17 cellular contexts compared by ENCODE assay signal in the genomic region with DNA sequence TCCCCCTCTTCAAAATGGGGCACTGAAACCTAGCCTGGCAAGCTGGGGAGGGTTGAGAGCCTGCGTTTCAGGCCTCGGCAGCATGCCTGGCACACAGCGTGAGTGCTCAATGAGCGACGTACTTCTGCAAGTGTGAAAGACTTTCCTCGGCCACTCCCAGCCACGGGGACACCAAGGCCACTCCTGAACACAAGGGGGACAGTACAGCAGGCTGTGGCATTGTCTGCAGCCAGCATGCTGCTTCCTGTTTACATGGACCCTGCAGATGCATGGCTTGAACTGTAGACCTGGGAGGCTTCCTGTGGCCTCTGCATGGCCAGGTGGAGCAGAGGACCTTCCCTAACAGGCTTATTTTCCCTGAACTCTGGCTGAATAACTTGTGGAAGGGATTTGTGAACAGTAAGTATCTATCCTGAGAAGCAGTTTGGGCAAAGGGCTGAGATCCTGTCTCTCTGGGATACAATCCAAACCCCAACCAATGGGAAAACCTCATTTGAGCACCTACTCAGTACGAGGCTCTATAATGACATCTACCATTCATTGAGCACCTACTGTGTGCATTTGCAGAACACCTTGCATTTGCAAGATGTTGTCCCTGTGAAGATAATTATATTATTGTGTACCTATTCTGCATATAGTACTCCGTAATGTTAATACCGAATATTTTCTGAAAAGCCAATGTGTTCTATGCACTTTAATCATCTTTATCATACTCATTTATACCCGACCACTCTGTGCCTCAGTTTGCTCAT. TPM values are rescaled to one million over a fixed set of nuclear protein-coding genes. Genes with fewer than 3 reads are reported as not detected.
DNase-seq lines count a peak whose midpoint lies in the region; ATAC-seq and TF ChIP-seq lines count a peak whose summit lies in the region.
"Had no signal": no experiment of that assay in that cellular context is flagged by ENCODE, and none has a peak within 500 bp of the region (broad histone marks: within the 10 kb centered on the region; RNA-seq: fewer than 3 reads in every experiment).

No MANE protein-coding gene starts in this region.

- H3K27me3 Mint-ChIP-seq in stimulated activated memory B cell treated with anti-CD40 and anti-IgM and Interleukin-4, amounts not matched to agents 10 μg/mL and 1 μg/mL and 100 μg/mL, for 72 hours, result no peaks in the 10 kb centered on the region
- H3K27me3 Mint-ChIP-seq: CD8-positive, alpha-beta memory T cell had no signal

- H3K79me2 ChIP-seq in mesendoderm (ENCODE audit: control insufficient read depth, insufficient read depth, low read length), result no peaks in the 10 kb centered on the region

- H2AK5ac ChIP-seq in mesendoderm (ENCODE audit: low read length), result no peak overlapping the region

- H2BK120ac ChIP-seq in mesendoderm (ENCODE audit: low read depth, low read length), result no peak overlapping the region

- H2BK5ac ChIP-seq in mesendoderm (ENCODE audit: low read length), result no peak overlapping the region

- no peak overlapping the region for H3K4me2 ChIP-seq in mesendoderm (ENCODE audit: low read length)

- ATAC-seq in heart left ventricle (peak; percentile 21 to 43 (median 32)), HG02885 (IDR thresholded peaks at IDR 0.05; ENCODE audit: poor library complexity, unreplicated experiment) (no peak)
- ATAC-seq in stimulated activated memory B cell treated with anti-CD40 and anti-IgM and Interleukin-4, amounts not matched to agents 10 μg/mL and 1 μg/mL and 100 μg/mL, for 72 hours, result no peak

- no peak overlapping the region for H3K18ac ChIP-seq in mesendoderm (ENCODE audit: low read length)

- H3K27ac Mint-ChIP-seq in stimulated activated memory B cell treated with anti-CD40 and anti-IgM and Interleukin-4, amounts not matched to agents 10 μg/mL and 1 μg/mL and 100 μg/mL, for 72 hours, result no peak overlapping the region
- H3K27ac Mint-ChIP-seq: activated naive CD4-positive, alpha-beta T cell treated with anti-CD3 and anti-CD28 coated beads, Interleukin-2, amount 10 ng/mL, durations not matched to agents 7 days and 5 days; CD8-positive, alpha-beta memory T cell had no signal

- intact Hi-C loops in heart left ventricle (cut with DNase I), result no loop called here

- no peak overlapping the region for H3K9ac ChIP-seq in mesendoderm (ENCODE audit: low read length)

- no peaks in the 10 kb centered on the region for H3K9me3 Mint-ChIP-seq in stimulated activated memory B cell treated with anti-CD40 and anti-IgM and Interleukin-4, amounts not matched to agents 10 μg/mL and 1 μg/mL and 100 μg/mL, for 72 hours
- H3K9me3 Mint-ChIP-seq: activated naive CD4-positive, alpha-beta T cell treated with anti-CD3 and anti-CD28 coated beads, Interleukin-2, amount 10 ng/mL, durations not matched to agents 7 days and 5 days; CD8-positive, alpha-beta memory T cell had no signal

- H3K4me3 ChIP-seq in heart left ventricle (no peak overlapping the region), mesendoderm (ENCODE audit: low read length) (no peak overlapping the region)
- H3K4me3 ChIP-seq: ovary, Peyer's patch, skin epidermis, testis had no signal

- no peaks in the 10 kb centered on the region for H3K9me3 ChIP-seq in heart left ventricle
- H3K9me3 ChIP-seq: ovary, Peyer's patch, testis had no signal

- peaks cover 2 to 41% (median 27%) of the 10 kb centered on the region in 12 donors for H3K4me1 ChIP-seq in heart left ventricle
- no peaks in the 10 kb centered on the region for H3K4me1 ChIP-seq in mesendoderm (ENCODE audit: control insufficient read depth, low read depth, low read length)
- H3K4me1 ChIP-seq: Peyer's patch had no signal

- TF ChIP-seq POLR2A in heart left ventricle (IDR thresholded peaks at IDR 0.05), result peak in 1 of 2 donors; percentile 15

- H2BK15ac ChIP-seq in mesendoderm (replicated peaks; ENCODE audit: low read depth), result no peak overlapping the region

- 55 to 64% (median 56%) methylated on average over 9 to 11 of the region's 11 CpGs for WGBS in heart left ventricle, 4 donors
- WGBS in mesendoderm (ENCODE audit: extremely low coverage, insufficient coverage, low lambda C conversion rate), result no CpG with 5 or more reads among the region's 11 CpGs

- peak overlapping the region in 6 of 12 donors; percentile 14 to 50 (median 38) for H3K27ac ChIP-seq in heart left ventricle
- no peak overlapping the region for H3K27ac ChIP-seq in mesendoderm (ENCODE audit: low read depth, low read length)
- H3K27ac ChIP-seq: ovary, testis had no signal

- DNase-seq in GDM1 (lab: John Stamatoyannopoulos, UW) (peak; percentile 14), heart left ventricle (peak in 1 of 5 donors; percentile 59), mesendoderm (peak; percentile 67), islet precursor cell (no peak), SHP77 (lab: John Stamatoyannopoulos, UW) (no peak)
- DNase-seq: activated naive CD4-positive, alpha-beta T cell treated with anti-CD3 and anti-CD28 coated beads, Interleukin-2, amount 10 ng/mL, durations not matched to agents 7 days and 5 days; CD8-positive, alpha-beta memory T cell; NCI-H2081; NCI-H524; ovary; Peyer's patch; testis had no signal

- no peaks in the 10 kb centered on the region for H3K4me1 Mint-ChIP-seq in stimulated activated memory B cell treated with anti-CD40 and anti-IgM and Interleukin-4, amounts not matched to agents 10 μg/mL and 1 μg/mL and 100 μg/mL, for 72 hours
- H3K4me1 Mint-ChIP-seq: activated naive CD4-positive, alpha-beta T cell treated with anti-CD3 and anti-CD28 coated beads, Interleukin-2, amount 10 ng/mL, durations not matched to agents 7 days and 5 days; CD8-positive, alpha-beta memory T cell had no signal

- no peak overlapping the region for H3K23ac ChIP-seq in mesendoderm (ENCODE audit: low read length)

- H3K36me3 Mint-ChIP-seq in stimulated activated memory B cell treated with anti-CD40 and anti-IgM and Interleukin-4, amounts not matched to agents 10 μg/mL and 1 μg/mL and 100 μg/mL, for 72 hours, result no peaks in the 10 kb centered on the region
- H3K36me3 Mint-ChIP-seq: activated naive CD4-positive, alpha-beta T cell treated with anti-CD3 and anti-CD28 coated beads, Interleukin-2, amount 10 ng/mL, durations not matched to agents 7 days and 5 days; CD8-positive, alpha-beta memory T cell had no signal

- peak overlapping the region; percentile 35 for H3K56ac ChIP-seq in mesendoderm (ENCODE audit: low read length)

- no peaks in the 10 kb centered on the region for H3K79me1 ChIP-seq in mesendoderm (ENCODE audit: low read length)

- H3K36me3 ChIP-seq in heart left ventricle, result no peaks in the 10 kb centered on the region
- H3K36me3 ChIP-seq in mesendoderm (ENCODE audit: control insufficient read depth, insufficient read depth, low read length), result no peaks in the 10 kb centered on the region
- H3K36me3 ChIP-seq: ovary, Peyer's patch had no signal

- H3K4ac ChIP-seq in mesendoderm (ENCODE audit: low read depth, low read length), result no peak overlapping the region

- H3K4me3 Mint-ChIP-seq in stimulated activated memory B cell treated with anti-CD40 and anti-IgM and Interleukin-4, amounts not matched to agents 10 μg/mL and 1 μg/mL and 100 μg/mL, for 72 hours, result no peak overlapping the region
- H3K4me3 Mint-ChIP-seq: activated naive CD4-positive, alpha-beta T cell treated with anti-CD3 and anti-CD28 coated beads, Interleukin-2, amount 10 ng/mL, durations not matched to agents 7 days and 5 days; CD8-positive, alpha-beta memory T cell had no signal

- H3K27me3 ChIP-seq in heart left ventricle (no peaks in the 10 kb centered on the region), mesendoderm (ENCODE audit: insufficient read depth, low read length, poor library complexity) (no peaks in the 10 kb centered on the region)
- H3K27me3 ChIP-seq: ovary, Peyer's patch, testis had no signal

- peak in 5 of 12 donors; percentile 11 to 46 (median 16) for TF ChIP-seq CTCF in heart left ventricle (IDR thresholded peaks at IDR 0.05)

- no peak overlapping the region for H4K8ac ChIP-seq in mesendoderm (ENCODE audit: low read depth, low read length)

- no peak overlapping the region for H4K5ac ChIP-seq in mesendoderm (ENCODE audit: low read length)

TF ChIP-seq in PFSK-1, 5 proteins besides CTCF, POLR2A, EP300 and RAD21 (continues in another document):
- no peak for TF ChIP-seq SIN3A (IDR thresholded peaks at IDR 0.05; ENCODE audit: borderline replicate concordance, insufficient read depth, low read length)
- TF ChIP-seq FOXP2 (optimal IDR thresholded peaks at IDR 0.05; ENCODE audit: borderline replicate concordance, extremely low read depth, extremely low read length, insufficient read depth), result peak; percentile 96
- no peak for TF ChIP-seq POLR2AphosphoS5 (IDR thresholded peaks at IDR 0.05; ENCODE audit: low read depth, low read length)
- TF ChIP-seq TAF1 (IDR thresholded peaks at IDR 0.05; ENCODE audit: borderline replicate concordance, insufficient read depth, low read length), result no peak

RNA-seq across cellular contexts. Expression of a gene that starts 9.9 kb away (rescaled TPM):
- polyA plus RNA-seq in PFSK-1 (2012; ENCODE audit: insufficient read length, low read depth), result 23.3 TPM
- total RNA-seq in heart left ventricle, result 100 to 1,000 TPM; 202 to 608 (median 304) TPM
- polyA plus RNA-seq in heart left ventricle, result 100 to 1,000 TPM; 164 to 315 TPM
- polyA plus RNA-seq in mesendoderm (2013, experiment 1 of 2), result 10.1 TPM
- polyA plus RNA-seq in mesendoderm (2013, experiment 2 of 2), result 9.4 TPM
- polyA plus RNA-seq: CD8-positive, alpha-beta memory T cell had no signal

RNA-seq across cellular contexts. Expression of a gene that starts 29.8 kb away (rescaled TPM):
- polyA plus RNA-seq in PFSK-1 (2012; ENCODE audit: insufficient read length, low read depth), result not detected
- 1 to 10 TPM in 5 of 9 donors, not detected in 4; 1.2 to 2.6 (median 1.8) TPM for total RNA-seq in heart left ventricle
- polyA plus RNA-seq in heart left ventricle, result under 1 TPM in 1 of 2 donors, not detected in 1; 0.24 TPM
- not detected for polyA plus RNA-seq in mesendoderm (2013, experiment 1 of 2)
- not detected for polyA plus RNA-seq in mesendoderm (2013, experiment 2 of 2)
- total RNA-seq: CD8-positive, alpha-beta memory T cell; frontal cortex; Peyer's patch had no signal
- polyA plus RNA-seq: CD8-positive, alpha-beta memory T cell; ovary had no signal

RNA-seq across cellular contexts. Expression of a gene that starts 54.4 kb away (rescaled TPM):
- polyA plus RNA-seq in PFSK-1 (2012; ENCODE audit: insufficient read length, low read depth), result not detected
- total RNA-seq in heart left ventricle, result 1 to 10 TPM in 4 of 9 donors, not detected in 5; 2.9 to 4.8 (median 3.1) TPM
- under 1 TPM in 1 of 2 donors, not detected in 1; 0.68 TPM for polyA plus RNA-seq in heart left ventricle
- polyA plus RNA-seq in mesendoderm (2013, experiment 1 of 2), result not detected
- not detected for polyA plus RNA-seq in mesendoderm (2013, experiment 2 of 2)
- total RNA-seq: CD8-positive, alpha-beta memory T cell; frontal cortex; Peyer's patch; testis had no signal
- polyA plus RNA-seq: CD8-positive, alpha-beta memory T cell had no signal

Comparison
In these comparisons a context has a peak if more than half of its experiments do, and no peak if none do; other contexts are left out.
1. DNase-seq: peak in GDM1 (single experiment) and mesendoderm (single experiment); none in islet precursor cell (single experiment) and SHP77 (0 of 2).
2. ATAC-seq: peak in heart left ventricle (4 of 4); none in HG02885 (single experiment) and stimulated activated memory B cell treated with anti-CD40 and anti-IgM and Interleukin-4, amounts not matched to agents 10 μg/mL and 1 μg/mL and 100 μg/mL, for 72 hours (single experiment).